12 cellular contexts compared by ENCODE assay signal in the genomic region with DNA sequence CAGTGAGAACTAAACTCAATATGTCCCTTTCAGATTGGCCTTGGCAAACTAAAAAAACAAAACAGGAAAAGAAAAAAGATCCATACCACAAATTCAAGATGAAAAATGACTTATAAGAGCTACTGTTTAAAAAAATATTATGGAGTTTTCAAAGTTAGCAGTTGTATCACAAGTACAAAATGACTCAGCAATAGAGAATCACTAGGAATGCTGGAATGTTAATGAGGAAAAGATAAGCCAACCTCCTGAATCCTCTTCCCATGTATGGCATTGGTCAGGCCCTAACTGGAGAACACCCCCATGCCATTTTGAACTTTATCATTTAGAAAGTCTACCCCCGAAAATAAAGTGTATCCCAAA.
DNase-seq lines count a peak whose midpoint lies in the region; ATAC-seq, FAIRE-seq and TF ChIP-seq lines count a peak whose summit lies in the region.
"Had no signal": no experiment of that assay in that cellular context is flagged by ENCODE, and none has a peak within 500 bp of the region (broad histone marks: within the 10 kb centered on the region; RNA-seq: fewer than 3 reads in every experiment).

No MANE protein-coding gene starts in this region.

- H3K27me3 ChIP-seq in HCT116 (ENCODE audit: insufficient read depth, low read length) (no peaks in the 10 kb centered on the region), astrocyte (ENCODE audit: insufficient read depth, low read length) (no peaks in the 10 kb centered on the region), spleen (replicated peaks in 1 of 7) (no peaks in the 10 kb centered on the region)
- H3K27me3 ChIP-seq: neutrophil had no signal

- no peak for TF ChIP-seq RAD21 in HCT116 (IDR thresholded peaks at IDR 0.05; ENCODE audit: low read depth)

- H2AFZ ChIP-seq in HCT116 (ENCODE audit: low read depth, low read length, poor library complexity, severe bottlenecking): peak overlapping the region; percentile 34
- no peak overlapping the region for H2AFZ ChIP-seq in astrocyte (ENCODE audit: low read depth, low read length)

- TF ChIP-seq CTCF in HCT116 (IDR thresholded peaks at IDR 0.05 in 2 of 3, conservative IDR thresholded peaks at IDR 0.05 in 1 of 3; ENCODE audit: borderline replicate concordance in 1 of 3, insufficient read depth in 1 of 3, low read depth in 2 of 3, low read length in 2 of 3): no peak
- TF ChIP-seq CTCF in astrocyte (IDR thresholded peaks at IDR 0.05; ENCODE audit: insufficient read depth, low read depth, low read length): no peak
- no peak for TF ChIP-seq CTCF in spleen (IDR thresholded peaks at IDR 0.05 in 8 of 11, conservative IDR thresholded peaks at IDR 0.05 in 3 of 11)

- POLR2A ChIA-PET in HCT116 (lab: Charles Lee): no interaction called here
- POLR2A ChIA-PET in activated CD4-positive, alpha-beta memory T cell treated with anti-CD3 and anti-CD28 coated beads for 36 hours (lab: Charles Lee): no interaction called here

- DNase-seq in HCT116 (ENCODE audit: low read depth, low spot score): no peak
- peak; percentile 91 for DNase-seq in astrocyte (ENCODE audit: low read depth)
- DNase-seq in iris pigment epithelial cell (ENCODE audit: low read depth): peak; percentile 39
- no peak for DNase-seq in spleen
- no peak for DNase-seq in NCI-H526 (lab: John Stamatoyannopoulos, UW)
- DNase-seq in activated CD4-positive, alpha-beta memory T cell treated with anti-CD3 and anti-CD28 coated beads for 36 hours: no peak
- DNase-seq: activated gamma-delta T cell treated with Interleukin-2 at 50 U/mL for 16 hours, GF-D8 had no signal

- H3K4me1 ChIP-seq in HCT116 (ENCODE audit: control insufficient read depth in 1 of 2, insufficient read depth in 2 of 2, low read length in 2 of 2): no peaks in the 10 kb centered on the region; a peak in 1 of 4 replicates
- H3K4me1 ChIP-seq in astrocyte (ENCODE audit: insufficient read depth, low read length): peaks cover 15% of the 10 kb centered on the region
- H3K4me1 ChIP-seq in spleen: peaks cover 0 to 14% (median 2%) of the 10 kb centered on the region in 6 donors

- RAD21 ChIA-PET in HCT116 (lab: Charles Lee; ENCODE audit: low non-redundant PET in 1 of 2, low total read pairs in 2 of 2, uncharacterized antibody in 2 of 2, unreplicated experiment in 2 of 2): no interaction called here

- H3K79me2 ChIP-seq in HCT116 (ENCODE audit: insufficient read depth, low read length): no peaks in the 10 kb centered on the region
- no peaks in the 10 kb centered on the region for H3K79me2 ChIP-seq in astrocyte (ENCODE audit: insufficient read depth, low read length)

- FAIRE-seq in astrocyte (lab: Jason Lieb, UNC): peak; percentile 37

- no peaks in the 10 kb centered on the region for H3K9me3 Mint-ChIP-seq in astrocyte (ENCODE audit: unreplicated experiment)
- no peaks in the 10 kb centered on the region for H3K9me3 Mint-ChIP-seq in activated CD4-positive, alpha-beta memory T cell treated with anti-CD3 and anti-CD28 coated beads for 36 hours

- no peak overlapping the region for H3K4me3 Mint-ChIP-seq in astrocyte (ENCODE audit: unreplicated experiment)
- no peak overlapping the region for H3K4me3 Mint-ChIP-seq in activated CD4-positive, alpha-beta memory T cell treated with anti-CD3 and anti-CD28 coated beads for 36 hours

- no peaks in the 10 kb centered on the region for H3K9me2 ChIP-seq in HCT116 (ENCODE audit: insufficient read depth)

- TF ChIP-seq POLR2A in HCT116 (IDR thresholded peaks at IDR 0.05; ENCODE audit: borderline replicate concordance, extremely low read depth, insufficient read depth, insufficient read length) (no peak), spleen (IDR thresholded peaks at IDR 0.05) (no peak)

- H3K27me3 Mint-ChIP-seq in astrocyte (ENCODE audit: low read depth, unreplicated experiment): no peaks in the 10 kb centered on the region
- H3K27me3 Mint-ChIP-seq in activated CD4-positive, alpha-beta memory T cell treated with anti-CD3 and anti-CD28 coated beads for 36 hours: no peaks in the 10 kb centered on the region

- ATAC-seq in HCT116: no peak
- no peak for ATAC-seq in HG03108 (IDR thresholded peaks at IDR 0.05; ENCODE audit: unreplicated experiment)
- no peak for ATAC-seq in GM18873 (IDR thresholded peaks at IDR 0.05; ENCODE audit: low FRiP score, unreplicated experiment)

- no peak overlapping the region for H3K4me3 ChIP-seq in HCT116 (replicated peaks in 1 of 2; ENCODE audit: low read depth in 1 of 2, low read length in 2 of 2)
- no peak overlapping the region for H3K4me3 ChIP-seq in astrocyte (ENCODE audit: insufficient read depth, low read depth, low read length)
- no peak overlapping the region for H3K4me3 ChIP-seq in spleen

- CTCF ChIA-PET in HCT116 (lab: Charles Lee): interaction anchor here (1.2 kb wide), 1 partner anchor 25 kb away, joined by 3 read pairs; no protein-coding TSS in a partner anchor
- CTCF ChIA-PET in activated CD4-positive, alpha-beta memory T cell treated with anti-CD3 and anti-CD28 coated beads for 36 hours (lab: Charles Lee): interaction anchor here (0.6 to 1.8 kb wide), 3 partner anchors 18 to 58 kb away, joined by 3 to 12 read pairs (median 3); no protein-coding TSS in a partner anchor

- intact Hi-C loops in HCT116 (cut with micrococcal nuclease) (no loop called here), spleen (cut with DNase I; ENCODE audit: low total_unique reads) (no loop called here)
- intact Hi-C loops in activated CD4-positive, alpha-beta memory T cell treated with anti-CD3 and anti-CD28 coated beads for 36 hours (cut with micrococcal nuclease): no loop called here

- no TSS peak for BruUV-seq in HCT116 (replicated peaks; lab: Mats Ljungman, UMichigan)

- no peaks in the 10 kb centered on the region for H4K20me1 ChIP-seq in HCT116 (ENCODE audit: insufficient read depth)
- no peaks in the 10 kb centered on the region for H4K20me1 ChIP-seq in astrocyte (ENCODE audit: insufficient read depth, low read length)

- WGBS in spleen, 5 donors: 68 to 83% (median 77%) methylated on average over 1 of the region's 1 CpG

- H3K9ac ChIP-seq in HCT116 (ENCODE audit: low read length) (no peak overlapping the region), astrocyte (ENCODE audit: low read length) (no peak overlapping the region)

- H3K4me2 ChIP-seq in HCT116 (ENCODE audit: low read length) (no peak overlapping the region), astrocyte (ENCODE audit: low read length) (peak overlapping the region; percentile 43)

- H3K4me1 Mint-ChIP-seq in astrocyte (ENCODE audit: low read depth, unreplicated experiment): peaks cover 25% of the 10 kb centered on the region
- H3K4me1 Mint-ChIP-seq in activated CD4-positive, alpha-beta memory T cell treated with anti-CD3 and anti-CD28 coated beads for 36 hours (ENCODE audit: low read depth): no peaks in the 10 kb centered on the region

- H3K9me3 ChIP-seq in HCT116 (ENCODE audit: control insufficient read depth in 1 of 2, insufficient read depth in 1 of 2, low read depth in 1 of 2, low read length in 2 of 2) (no peaks in the 10 kb centered on the region), astrocyte (ENCODE audit: insufficient read depth, low read depth, low read length) (no peaks in the 10 kb centered on the region), spleen (no peaks in the 10 kb centered on the region)
- H3K9me3 ChIP-seq: neutrophil had no signal

- H3K36me3 ChIP-seq in HCT116 (ENCODE audit: control insufficient read depth in 1 of 2, insufficient read depth in 2 of 2, low read length in 2 of 2) (no peaks in the 10 kb centered on the region), astrocyte (ENCODE audit: insufficient read depth, low read length) (no peaks in the 10 kb centered on the region), spleen (no peaks in the 10 kb centered on the region)
- H3K36me3 ChIP-seq: neutrophil had no signal

- H3K27ac Mint-ChIP-seq in astrocyte (ENCODE audit: unreplicated experiment): peak overlapping the region; percentile 31
- H3K27ac Mint-ChIP-seq in activated CD4-positive, alpha-beta memory T cell treated with anti-CD3 and anti-CD28 coated beads for 36 hours: no peak overlapping the region

- H3K27ac ChIP-seq in HCT116 (ENCODE audit: low read depth, low read length): no peak overlapping the region
- H3K27ac ChIP-seq in astrocyte (ENCODE audit: low read depth, low read length): peak overlapping the region; percentile 48
- peak overlapping the region; percentile 19 to 79 (median 70) for H3K27ac ChIP-seq in spleen
- H3K27ac ChIP-seq: neutrophil, VCaP had no signal

- no peaks in the 10 kb centered on the region for H3K36me3 Mint-ChIP-seq in astrocyte (ENCODE audit: low read depth, unreplicated experiment)
- no peaks in the 10 kb centered on the region for H3K36me3 Mint-ChIP-seq in activated CD4-positive, alpha-beta memory T cell treated with anti-CD3 and anti-CD28 coated beads for 36 hours

TF ChIP-seq in HCT116, 20 proteins besides CTCF, POLR2A, EP300 and RAD21 (continues in another document):
- TF ChIP-seq EZH2 (IDR thresholded peaks at IDR 0.05) (no peak), JUND (IDR thresholded peaks at IDR 0.05) (no peak), SIN3A (IDR thresholded peaks at IDR 0.05; ENCODE audit: low read depth) (no peak), FOSL1 (IDR thresholded peaks at IDR 0.05; ENCODE audit: low read depth) (no peak), TCF7L2 (IDR thresholded peaks at IDR 0.05; ENCODE audit: borderline replicate concordance, extremely low read depth, insufficient read depth, insufficient read length) (no peak), EGR1 (IDR thresholded peaks at IDR 0.05; ENCODE audit: low read depth) (no peak), ZFX (IDR thresholded peaks at IDR 0.05) (no peak), ELF1 (IDR thresholded peaks at IDR 0.05; ENCODE audit: borderline replicate concordance, low read depth) (no peak), ZNF274 (IDR thresholded peaks at IDR 0.05; ENCODE audit: low read depth, low read length) (no peak), EZH2phosphoT487 (IDR thresholded peaks at IDR 0.05; ENCODE audit: borderline replicate concordance) (no peak)
- TF ChIP-seq, protein P1, sequence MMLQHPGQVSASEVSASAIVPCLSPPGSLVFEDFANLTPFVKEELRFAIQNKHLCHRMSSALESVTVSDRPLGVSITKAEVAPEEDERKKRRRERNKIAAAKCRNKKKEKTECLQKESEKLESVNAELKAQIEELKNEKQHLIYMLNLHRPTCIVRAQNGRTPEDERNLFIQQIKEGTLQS (IDR thresholded peaks at IDR 0.05): no peak

Comparison
In these comparisons a context has a peak if more than half of its experiments do, and no peak if none do; other contexts are left out.
1. DNase-seq: peak in astrocyte (single experiment) and iris pigment epithelial cell (single experiment); none in HCT116 (single experiment), spleen (single experiment), NCI-H526 (0 of 2) and activated CD4-positive, alpha-beta memory T cell treated with anti-CD3 and anti-CD28 coated beads for 36 hours (single experiment).